8 cellular contexts compared by ENCODE assay signal in genomic region chr16:67326472-67327309, GRCh38. TPM values are rescaled to one million over a fixed set of nuclear protein-coding genes. Genes with fewer than 3 reads are reported as not detected.
DNase-seq lines count a peak whose midpoint lies in the region; ATAC-seq and TF ChIP-seq lines count a peak whose summit lies in the region.

KCTD19 (minus strand) TSS chr16:67326741; CDS start chr16:67326707, 34 bp downstream.
LRRC36 (plus strand) TSS chr16:67326815; CDS start chr16:67326863, 48 bp downstream.

- H3K27me3 Mint-ChIP-seq in natural killer cell (ENCODE audit: low read depth in 2 of 2): peaks cover 26 to 28% of the 10 kb centered on the region in 2 donors
- H3K27me3 Mint-ChIP-seq in stimulated activated memory B cell treated with anti-CD40 and anti-IgM and Interleukin-4, amounts not matched to agents 10 μg/mL and 1 μg/mL and 100 μg/mL, for 72 hours: peaks cover 12% of the 10 kb centered on the region

- peak within 1 kb of the TSS; percentile 43 for H2AFZ ChIP-seq in fibroblast of lung (ENCODE audit: low read length)

- peak within 1 kb of the TSS; percentile 48 to 64 (median 56) for H3K4me3 ChIP-seq in fibroblast of lung (replicated peaks in 1 of 4; ENCODE audit: control extremely low read depth in 1 of 4, insufficient read depth in 1 of 4, low read depth in 3 of 4, low read length in 4 of 4)

- H3K36me3 ChIP-seq in fibroblast of lung (ENCODE audit: control insufficient read depth, insufficient read depth, low read length): no peaks in the 10 kb centered on the region

- no peaks in the 10 kb centered on the region for H4K20me1 ChIP-seq in fibroblast of lung (ENCODE audit: control insufficient read depth, extremely low read depth, insufficient read depth, low read length)

- H3K4me1 Mint-ChIP-seq in natural killer cell: peaks cover 6 to 18% of the 10 kb centered on the region in 2 donors
- H3K4me1 Mint-ChIP-seq in stimulated activated memory B cell treated with anti-CD40 and anti-IgM and Interleukin-4, amounts not matched to agents 10 μg/mL and 1 μg/mL and 100 μg/mL, for 72 hours: peaks cover 37% of the 10 kb centered on the region

- peak within 1 kb of the TSS; percentile 83 for H3K4me2 ChIP-seq in fibroblast of lung (ENCODE audit: extremely low read depth, insufficient read depth, low read length)

- no peak within 1 kb of the TSS for H3K27ac ChIP-seq in fibroblast of lung (ENCODE audit: insufficient read depth, low read length)

- H3K27ac Mint-ChIP-seq in natural killer cell: peak within 1 kb of the TSS in 1 of 2 donors; percentile 59
- peak within 1 kb of the TSS; percentile 65 for H3K27ac Mint-ChIP-seq in stimulated activated memory B cell treated with anti-CD40 and anti-IgM and Interleukin-4, amounts not matched to agents 10 μg/mL and 1 μg/mL and 100 μg/mL, for 72 hours

- TF ChIP-seq CTCF in GM13976 (IDR thresholded peaks at IDR 0.05; ENCODE audit: borderline replicate concordance, control extremely low read depth, extremely low read depth, insufficient read depth, missing control alignments) (peak; percentile 59), fibroblast of lung (conservative IDR thresholded peaks at IDR 0.05 in 1 of 2, IDR thresholded peaks at IDR 0.05 in 1 of 2; ENCODE audit: low read depth in 1 of 2, low read length in 2 of 2) (peak; percentile 19 to 49), natural killer cell (IDR thresholded peaks at IDR 0.05) (no peak)

- H3K9ac ChIP-seq in fibroblast of lung (ENCODE audit: insufficient read depth, low read length): peak within 1 kb of the TSS; percentile 4

- ATAC-seq in natural killer cell (peak; percentile 74 to 81 (median 80)), HG03159 (IDR thresholded peaks at IDR 0.05; ENCODE audit: unreplicated experiment) (no peak), HG03442 (IDR thresholded peaks at IDR 0.05; ENCODE audit: unreplicated experiment) (no peak)
- peak; percentile 52 for ATAC-seq in stimulated activated memory B cell treated with anti-CD40 and anti-IgM and Interleukin-4, amounts not matched to agents 10 μg/mL and 1 μg/mL and 100 μg/mL, for 72 hours

- peaks cover 8% of the 10 kb centered on the region for H3K27me3 ChIP-seq in fibroblast of lung (ENCODE audit: control insufficient read depth, insufficient read depth, low read length)

- H3K9me3 Mint-ChIP-seq in natural killer cell: no peaks in the 10 kb centered on the region
- H3K9me3 Mint-ChIP-seq in stimulated activated memory B cell treated with anti-CD40 and anti-IgM and Interleukin-4, amounts not matched to agents 10 μg/mL and 1 μg/mL and 100 μg/mL, for 72 hours: peaks cover 3% of the 10 kb centered on the region

- peak; percentile 85 for DNase-seq in GM13976 (ENCODE audit: low spot score)
- peak; percentile 52 for DNase-seq in NCI-H510A (lab: John Stamatoyannopoulos, UW)
- DNase-seq in activated T-cell treated with anti-CD3 and anti-CD28 coated beads for 4 hours: peak; percentile 27
- peak in 1 of 2 donors; percentile 24 for DNase-seq in fibroblast of lung (ENCODE audit: low read depth in 2 of 2)
- peak; percentile 45 for DNase-seq in natural killer cell

- H3K9me3 ChIP-seq in fibroblast of lung (ENCODE audit: control insufficient read depth, insufficient read depth, low read depth, low read length): no peaks in the 10 kb centered on the region

- H3K4me3 Mint-ChIP-seq in natural killer cell: peak within 1 kb of the TSS; percentile 88
- H3K4me3 Mint-ChIP-seq in stimulated activated memory B cell treated with anti-CD40 and anti-IgM and Interleukin-4, amounts not matched to agents 10 μg/mL and 1 μg/mL and 100 μg/mL, for 72 hours: peak within 1 kb of the TSS; percentile 72

- no peaks in the 10 kb centered on the region for H3K36me3 Mint-ChIP-seq in natural killer cell
- no peaks in the 10 kb centered on the region for H3K36me3 Mint-ChIP-seq in stimulated activated memory B cell treated with anti-CD40 and anti-IgM and Interleukin-4, amounts not matched to agents 10 μg/mL and 1 μg/mL and 100 μg/mL, for 72 hours

- intact Hi-C loops in natural killer cell (cut with micrococcal nuclease): no loop called here

- H3K4me1 ChIP-seq in fibroblast of lung (ENCODE audit: control insufficient read depth, extremely low read depth, insufficient read depth, low read length): peaks cover 2% of the 10 kb centered on the region

- in situ Hi-C loops in GM13976 (cut with MboI; ENCODE audit: low sequenced_read_pairs, unreplicated experiment): no loop called here

- H3K79me2 ChIP-seq in fibroblast of lung (ENCODE audit: control insufficient read depth, insufficient read depth, low read length): no peaks in the 10 kb centered on the region

RNA-seq across cellular contexts. Expression of gene KCTD19, which starts in this region (rescaled TPM):
- total RNA-seq in fibroblast of lung: under 0.01 and 0.17 TPM in 2 replicates
- polyA plus RNA-seq in fibroblast of lung: 0.10 TPM in 1 of 2 replicates, not detected in the other
- 0.02 and 0.03 TPM in 2 replicates for polyA plus RNA-seq in fibroblast of lung (2012)
- not detected in 2 replicates for polyA minus RNA-seq in fibroblast of lung (ENCODE audit: low replicate concordance)
- not detected for total RNA-seq in natural killer cell

RNA-seq across cellular contexts. Expression of gene LRRC36, which starts in this region (rescaled TPM):
- 0.51 and 0.66 TPM in 2 replicates for total RNA-seq in fibroblast of lung
- 0.06 and 0.38 TPM in 2 replicates for polyA plus RNA-seq in fibroblast of lung
- 0.06 and 0.10 TPM in 2 replicates for polyA plus RNA-seq in fibroblast of lung (2012)
- 1.2 TPM in 1 of 2 replicates, not detected in the other for polyA minus RNA-seq in fibroblast of lung (ENCODE audit: low replicate concordance)
- total RNA-seq in natural killer cell: not detected

Comparison
In these comparisons a context has a peak if more than half of its experiments do, and no peak if none do; other contexts are left out.
1. Peak in DNase-seq and ATAC-seq in natural killer cell; RNA of the genes that start here not detected or under 1 TPM.